1 cellular context compared by ENCODE assay signal in the genomic region with DNA sequence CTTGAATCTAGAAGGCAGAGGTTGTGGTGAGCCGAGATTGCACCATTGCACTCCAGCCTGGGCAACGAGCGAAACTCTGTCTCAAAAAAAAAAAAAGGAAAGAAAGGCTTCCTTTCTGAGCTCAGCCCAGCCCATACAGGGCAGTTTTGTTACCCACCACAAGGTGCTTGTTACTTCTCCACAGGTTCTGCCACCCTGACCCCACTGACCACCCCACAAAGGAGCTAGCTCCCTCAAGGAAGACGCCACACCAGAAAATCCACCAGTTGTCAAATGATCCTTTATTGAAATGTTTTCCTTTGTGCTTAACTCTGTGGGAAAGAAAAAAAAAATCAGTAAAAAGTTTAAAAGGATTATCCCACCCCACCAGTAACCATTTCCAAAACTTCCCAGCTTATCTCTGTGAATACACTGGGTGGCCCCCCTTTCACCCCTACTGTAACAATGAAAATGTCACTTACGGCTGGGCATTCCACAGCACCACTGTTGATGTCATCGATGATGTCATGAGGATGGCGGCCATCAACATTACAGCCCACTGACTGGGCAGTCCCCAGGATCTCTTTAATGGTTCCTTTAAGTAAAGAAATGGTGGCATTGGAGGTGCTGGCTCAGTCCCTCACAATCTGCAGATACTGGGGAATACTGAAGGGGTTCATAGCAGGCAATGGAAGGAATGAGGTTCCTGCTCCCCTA.
TF ChIP-seq lines count a peak whose summit lies in the region.

No MANE protein-coding gene starts in this region.

TF ChIP-seq in IMR-90, 13 proteins besides CTCF, POLR2A, EP300 and RAD21:
- TF ChIP-seq FOS (IDR thresholded peaks at IDR 0.05; ENCODE audit: low read depth, low read length) = no peak
- no peak for TF ChIP-seq MAFK (IDR thresholded peaks at IDR 0.05; ENCODE audit: low read depth, low read length)
- no peak for TF ChIP-seq BHLHE40 (IDR thresholded peaks at IDR 0.05; ENCODE audit: low read depth, low read length)
- TF ChIP-seq CHD1 (IDR thresholded peaks at IDR 0.05; ENCODE audit: low read depth, low read length) = no peak
- no peak for TF ChIP-seq RFX5 (IDR thresholded peaks at IDR 0.05; ENCODE audit: low read depth, low read length)
- no peak for TF ChIP-seq RCOR1 (IDR thresholded peaks at IDR 0.05; ENCODE audit: insufficient replicate concordance, low read length)
- TF ChIP-seq CEBPB (IDR thresholded peaks at IDR 0.05; ENCODE audit: low read depth, low read length) = no peak
- no peak for TF ChIP-seq SMC3 (IDR thresholded peaks at IDR 0.05; ENCODE audit: low read depth, low read length)
- no peak for TF ChIP-seq ELK1 (IDR thresholded peaks at IDR 0.05; ENCODE audit: borderline replicate concordance, low read depth, low read length)
- TF ChIP-seq USF2 (IDR thresholded peaks at IDR 0.05; ENCODE audit: low read depth, low read length) = no peak
- no peak for TF ChIP-seq NFE2L2 (IDR thresholded peaks at IDR 0.05; ENCODE audit: low read depth, low read length)
- TF ChIP-seq MXI1 (IDR thresholded peaks at IDR 0.05; ENCODE audit: borderline replicate concordance, low read depth, low read length) = no peak
- no peak for TF ChIP-seq MAZ (IDR thresholded peaks at IDR 0.05; ENCODE audit: borderline replicate concordance, low read depth, low read length)
